Comparison of ENCODE assay signal across 20 cellular contexts in genomic region chr1:116971481-116971880, GRCh38. TPM values are rescaled to one million over a fixed set of nuclear protein-coding genes. Genes with fewer than 3 reads are reported as not detected.
DNase-seq lines count a peak whose midpoint lies in the region; ATAC-seq and TF ChIP-seq lines count a peak whose summit lies in the region.
"Had no signal": no experiment of that assay in that cellular context is flagged by ENCODE, and none has a peak within 500 bp of the region (broad histone marks: within the 10 kb centered on the region; RNA-seq: fewer than 3 reads in every experiment).

No MANE protein-coding gene starts in this region.

- H3K9me2 ChIP-seq in Karpas-422 (replicated peaks; ENCODE audit: insufficient read depth, low read length) = no peaks in the 10 kb centered on the region

- H3K27ac ChIP-seq in WERI-Rb-1 (peak overlapping the region; percentile 58), Karpas-422 (ENCODE audit: low read length) (no peak overlapping the region)
- H3K27ac ChIP-seq: 22Rv1, hepatocyte, parathyroid adenoma had no signal

- H4K20me1 ChIP-seq in Karpas-422 (ENCODE audit: insufficient read depth, low read depth, low read length) = no peaks in the 10 kb centered on the region

- no peak overlapping the region for H3K9ac ChIP-seq in Karpas-422 (ENCODE audit: low read length)
- H3K9ac ChIP-seq: parathyroid adenoma had no signal

- H3K9me3 ChIP-seq in WERI-Rb-1 (ENCODE audit: severe bottlenecking) (peaks cover 11% of the 10 kb centered on the region), Karpas-422 (ENCODE audit: low read length) (no peaks in the 10 kb centered on the region)
- H3K9me3 ChIP-seq: Caco-2 had no signal

- no peak for TF ChIP-seq CTCF in WERI-Rb-1 (IDR thresholded peaks at IDR 0.05; ENCODE audit: low read depth, low read length)
- no peak for TF ChIP-seq CTCF in retinal pigment epithelial cell (conservative IDR thresholded peaks at IDR 0.05; ENCODE audit: low read depth, low read length)

- no peaks in the 10 kb centered on the region for H3K27me3 ChIP-seq in WERI-Rb-1 (ENCODE audit: insufficient read depth, low read depth, severe bottlenecking)
- no peaks in the 10 kb centered on the region for H3K27me3 ChIP-seq in Karpas-422 (ENCODE audit: low read length)
- H3K27me3 ChIP-seq: hepatocyte had no signal

- H3K4me3 ChIP-seq in WERI-Rb-1 (ENCODE audit: low read depth, low read length) (no peak overlapping the region), retinal pigment epithelial cell (ENCODE audit: low read length) (no peak overlapping the region), Karpas-422 (ENCODE audit: low read length) (no peak overlapping the region)
- H3K4me3 ChIP-seq: hepatocyte, skin epidermis had no signal

- H3K36me3 ChIP-seq in WERI-Rb-1 (peaks cover 5% of the 10 kb centered on the region; the same call in 1 of the 2 replicates), Karpas-422 (ENCODE audit: insufficient read depth, low read length) (no peaks in the 10 kb centered on the region)

- H3K79me2 ChIP-seq in Karpas-422 (ENCODE audit: low read length) = no peaks in the 10 kb centered on the region
- H3K79me2 ChIP-seq: hepatocyte, parathyroid adenoma had no signal

- no peaks in the 10 kb centered on the region for H3K4me1 ChIP-seq in Karpas-422 (ENCODE audit: low read length)
- H3K4me1 ChIP-seq: Caco-2, parathyroid adenoma had no signal

- DNase-seq in DMS 273 (lab: John Stamatoyannopoulos, UW; ENCODE audit: unreplicated experiment) (peak; percentile 11), DMS 273 treated with DMSO at 0.1 percent for 48 hours (lab: John Stamatoyannopoulos, UW) (no peak), WERI-Rb-1 (no peak), glomerular visceral epithelial cell (ENCODE audit: extremely low spot score) (peak; percentile 43), retinal pigment epithelial cell (ENCODE audit: low read depth) (peak; percentile 33), NCI-H446 (lab: John Stamatoyannopoulos, UW) (no peak), Karpas-422 (no peak)
- DNase-seq: activated CD4-positive, alpha-beta T cell treated with anti-CD3 and anti-CD28 coated beads, Interleukin-2, amount 50 U/mL, for 48 hours; activated naive CD4-positive, alpha-beta T cell; Caco-2; H9; naive thymus-derived CD4-positive, alpha-beta T cell; NCI-H2029; stimulated activated CD4-positive, alpha-beta T cell treated with anti-CD3 and anti-CD28 coated beads, Interleukin-2, amount 100 ng/mL, for 48 hours had no signal

- no peak overlapping the region for H2AFZ ChIP-seq in Karpas-422 (ENCODE audit: low read length)
- H2AFZ ChIP-seq: hepatocyte, parathyroid adenoma had no signal

- no peak for ATAC-seq in GM18909 (IDR thresholded peaks at IDR 0.05; ENCODE audit: poor library complexity, unreplicated experiment)
- ATAC-seq: naive thymus-derived CD4-positive, alpha-beta T cell had no signal

- H3K4me2 ChIP-seq in Karpas-422 (ENCODE audit: low read depth, low read length, poor library complexity, severe bottlenecking) = no peak overlapping the region
- H3K4me2 ChIP-seq: hepatocyte had no signal

RNA-seq across cellular contexts. Expression of gene CD101, which starts 30.1 kb away (rescaled TPM):
- not detected in 2 replicates for total RNA-seq in Karpas-422 (2014; rRNA removed; shearing (Covaris generic); ENCODE audit: low replicate concordance)
- total RNA-seq: B cell had no signal

Comparison
In these comparisons a context has a peak if more than half of its experiments do, and no peak if none do; other contexts are left out.
1. DNase-seq: peak in DMS 273 (single experiment), glomerular visceral epithelial cell (single experiment) and retinal pigment epithelial cell (single experiment); none in DMS 273 treated with DMSO at 0.1 percent for 48 hours (single experiment), WERI-Rb-1 (single experiment), NCI-H446 (0 of 2) and Karpas-422 (single experiment).